ENCODE assay signal across 20 cellular contexts in genomic region chr22:47591709-47592108, GRCh38.
"Had no signal": no experiment of that assay in that cellular context is flagged by ENCODE, and none has a peak within 500 bp of the region (broad histone marks: within the 10 kb centered on the region; RNA-seq: fewer than 3 reads in every experiment).

No MANE protein-coding gene starts in this region.

- H3K27me3 Mint-ChIP-seq: stimulated activated memory B cell treated with anti-CD40 and anti-IgM and Interleukin-4, amounts not matched to agents 10 μg/mL and 1 μg/mL and 100 μg/mL, for 72 hours; stimulated activated naive CD8-positive, alpha-beta T cell treated with anti-CD3 and anti-CD28 coated beads, Interleukin-15, Interleukin-2, amounts not matched to agents 100 ng/mL and 50 ng/mL, for 24 hours had no signal

- H3K9me3 Mint-ChIP-seq: stimulated activated naive CD8-positive, alpha-beta T cell treated with anti-CD3 and anti-CD28 coated beads, Interleukin-15, Interleukin-2, amounts not matched to agents 100 ng/mL and 50 ng/mL, for 24 hours had no signal

- H3K27ac Mint-ChIP-seq: naive B cell; stimulated activated memory B cell treated with anti-CD40 and anti-IgM and Interleukin-4, amounts not matched to agents 10 μg/mL and 1 μg/mL and 100 μg/mL, for 72 hours; stimulated activated naive CD8-positive, alpha-beta T cell treated with anti-CD3 and anti-CD28 coated beads, Interleukin-15, Interleukin-2, amounts not matched to agents 100 ng/mL and 50 ng/mL, for 24 hours had no signal

- DNase-seq: cerebellar nuclear complex; colonic mucosa; dermis blood vessel endothelial cell; foreskin melanocyte; kidney; left cardiac atrium; left ventricle myocardium superior; mesenchymal stem cell; naive B cell; stimulated activated CD4-positive, alpha-beta T cell treated with anti-CD3 and anti-CD28 coated beads, Interleukin-4, amount 100 ng/mL, for 1 hour; trophoblast cell; uterus had no signal

- H3K9me3 ChIP-seq: colonic mucosa, neutrophil, right atrium auricular region, thoracic aorta, uterus had no signal

- H3K36me3 Mint-ChIP-seq: naive B cell; stimulated activated memory B cell treated with anti-CD40 and anti-IgM and Interleukin-4, amounts not matched to agents 10 μg/mL and 1 μg/mL and 100 μg/mL, for 72 hours had no signal

- H3K4me3 ChIP-seq: colonic mucosa, hepatocyte, lung, right atrium auricular region, smooth muscle cell, thoracic aorta, uterus had no signal

- H3K4me3 Mint-ChIP-seq: naive B cell; stimulated activated memory B cell treated with anti-CD40 and anti-IgM and Interleukin-4, amounts not matched to agents 10 μg/mL and 1 μg/mL and 100 μg/mL, for 72 hours; stimulated activated naive CD8-positive, alpha-beta T cell treated with anti-CD3 and anti-CD28 coated beads, Interleukin-15, Interleukin-2, amounts not matched to agents 100 ng/mL and 50 ng/mL, for 24 hours had no signal

- ATAC-seq: left cardiac atrium; left ventricle myocardium superior; stimulated activated memory B cell treated with anti-CD40 and anti-IgM and Interleukin-4, amounts not matched to agents 10 μg/mL and 1 μg/mL and 100 μg/mL, for 72 hours had no signal

- H3K36me3 ChIP-seq: colonic mucosa, neutrophil, right atrium auricular region, thoracic aorta, uterus had no signal

- H3K4me1 Mint-ChIP-seq: naive B cell; stimulated activated memory B cell treated with anti-CD40 and anti-IgM and Interleukin-4, amounts not matched to agents 10 μg/mL and 1 μg/mL and 100 μg/mL, for 72 hours had no signal

- H3K4me1 ChIP-seq: colonic mucosa, right atrium auricular region, uterus had no signal

- H3K27ac ChIP-seq: colonic mucosa, hepatocyte, neutrophil, right atrium auricular region, thoracic aorta, uterus had no signal

- H3K27me3 ChIP-seq: colonic mucosa, hepatocyte, neutrophil, right atrium auricular region, uterus had no signal
